17 cellular contexts compared by ENCODE assay signal in the genomic region with DNA sequence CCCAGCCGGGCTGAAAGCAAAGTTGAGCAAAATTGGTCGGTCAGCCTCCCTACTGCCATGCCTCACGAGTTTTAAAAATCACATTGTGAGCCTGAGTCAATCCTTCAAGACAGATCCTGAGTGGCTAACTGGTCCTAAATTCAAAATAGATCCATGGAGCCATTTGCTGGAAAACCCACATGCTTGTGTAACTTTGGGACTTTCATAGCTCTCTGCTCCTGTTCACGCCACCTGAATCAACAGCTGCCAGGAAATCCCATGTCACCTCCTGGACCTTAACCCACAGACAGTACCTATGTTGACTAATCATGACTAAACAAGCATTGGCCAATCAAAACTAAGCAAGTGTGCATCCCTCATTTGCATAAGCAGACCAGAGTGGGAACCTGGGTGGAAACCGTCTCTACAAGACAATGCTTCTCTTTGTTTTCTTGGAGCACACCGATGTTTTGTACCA. TPM values are rescaled to one million over a fixed set of nuclear protein-coding genes. Genes with fewer than 3 reads are reported as not detected.
A peak's percentile ranks its signal among the peaks of the same experiment; 100 is the strongest.
DNase-seq lines count a peak whose midpoint lies in the region; ATAC-seq and TF ChIP-seq lines count a peak whose summit lies in the region.
"Had no signal": no experiment of that assay in that cellular context is flagged by ENCODE, and none has a peak within 500 bp of the region (broad histone marks: within the 10 kb centered on the region; RNA-seq: fewer than 3 reads in every experiment).

No MANE protein-coding gene starts in this region.

- H3K36me3 ChIP-seq in smooth muscle cell (ENCODE audit: low read depth) (no peaks in the 10 kb centered on the region), stomach (no peaks in the 10 kb centered on the region)
- H3K36me3 ChIP-seq: pancreas, SJCRH30 had no signal

- peaks cover 5% of the 10 kb centered on the region for H3F3A ChIP-seq in smooth muscle cell (ENCODE audit: low read depth)

- H3K4me3 ChIP-seq in epithelial cell of esophagus (ENCODE audit: low read length) (no peak overlapping the region), smooth muscle cell (no peak overlapping the region), stomach (no peak overlapping the region)
- H3K4me3 ChIP-seq: GM23248, pancreas, SJCRH30 had no signal

- no peak for TF ChIP-seq POLR2A in stomach (IDR thresholded peaks at IDR 0.05)

- peak; percentile 59 to 74 for ATAC-seq in activated naive CD4-positive, alpha-beta T cell treated with anti-CD3 and anti-CD28 coated beads, Interleukin-2, amount 50 U/mL, for 72 hours
- ATAC-seq: pancreas had no signal

- H3K4me1 Mint-ChIP-seq in activated naive CD4-positive, alpha-beta T cell treated with anti-CD3 and anti-CD28 coated beads, Interleukin-2, amount 10 ng/mL, durations not matched to agents 7 days and 5 days, result no peaks in the 10 kb centered on the region

- TF ChIP-seq CTCF in epithelial cell of esophagus (IDR thresholded peaks at IDR 0.05; ENCODE audit: insufficient read depth, low read depth, low read length, missing control alignments), result no peak
- TF ChIP-seq CTCF in smooth muscle cell (IDR thresholded peaks at IDR 0.05; ENCODE audit: borderline replicate concordance, insufficient read depth, poor library complexity, severe bottlenecking), result no peak
- TF ChIP-seq CTCF in stomach (IDR thresholded peaks at IDR 0.05), result no peak

- H3K36me3 Mint-ChIP-seq in activated naive CD4-positive, alpha-beta T cell treated with anti-CD3 and anti-CD28 coated beads, Interleukin-2, amount 50 U/mL, for 72 hours, result no peaks in the 10 kb centered on the region
- H3K36me3 Mint-ChIP-seq in activated naive CD4-positive, alpha-beta T cell treated with anti-CD3 and anti-CD28 coated beads, Interleukin-2, amount 10 ng/mL, durations not matched to agents 7 days and 5 days, result no peaks in the 10 kb centered on the region
- H3K36me3 Mint-ChIP-seq: CD8-positive, alpha-beta memory T cell had no signal

- H3K9me3 Mint-ChIP-seq in activated naive CD4-positive, alpha-beta T cell treated with anti-CD3 and anti-CD28 coated beads, Interleukin-2, amount 50 U/mL, for 72 hours, result peaks cover 0 to 3% of the 10 kb centered on the region in 2 donors
- H3K9me3 Mint-ChIP-seq in activated naive CD4-positive, alpha-beta T cell treated with anti-CD3 and anti-CD28 coated beads, Interleukin-2, amount 10 ng/mL, durations not matched to agents 7 days and 5 days, result no peaks in the 10 kb centered on the region
- H3K9me3 Mint-ChIP-seq: CD8-positive, alpha-beta memory T cell had no signal

- H3K27me3 ChIP-seq in smooth muscle cell (ENCODE audit: low read depth), result no peaks in the 10 kb centered on the region
- H3K27me3 ChIP-seq in stomach, result no peaks in the 10 kb centered on the region
- H3K27me3 ChIP-seq: pancreas, SJCRH30 had no signal

- no peak overlapping the region for H2AFZ ChIP-seq in smooth muscle cell (ENCODE audit: low read depth)
- H2AFZ ChIP-seq: GM23248 had no signal

- peaks cover 8% of the 10 kb centered on the region for H3K27me3 Mint-ChIP-seq in activated naive CD4-positive, alpha-beta T cell treated with anti-CD3 and anti-CD28 coated beads, Interleukin-2, amount 10 ng/mL, durations not matched to agents 7 days and 5 days

- H3K9ac ChIP-seq in smooth muscle cell (ENCODE audit: low read depth), result no peak overlapping the region
- H3K9ac ChIP-seq: GM23248 had no signal

- intact Hi-C loops in stomach (cut with DNase I; ENCODE audit: low total_unique reads), result no loop called here

- H3K4me1 ChIP-seq in smooth muscle cell (ENCODE audit: low read depth) (no peaks in the 10 kb centered on the region), stomach (no peaks in the 10 kb centered on the region)
- H3K4me1 ChIP-seq: pancreas, SJCRH30 had no signal

- H3K27ac ChIP-seq in smooth muscle cell (ENCODE audit: low read depth) (no peak overlapping the region), stomach (no peak overlapping the region)
- H3K27ac ChIP-seq: GM23248, pancreas, SJCRH30 had no signal

- peak overlapping the region; percentile 40 for H3K4me2 ChIP-seq in smooth muscle cell

- 85% methylated on average over 6 of the region's 6 CpGs for WGBS in smooth muscle cell (ENCODE audit: low lambda C conversion rate)
- WGBS in stomach, 5 donors, result 82 to 89% (median 84%) methylated on average over 6 of the region's 6 CpGs

- no peak overlapping the region for H3K4me3 Mint-ChIP-seq in activated naive CD4-positive, alpha-beta T cell treated with anti-CD3 and anti-CD28 coated beads, Interleukin-2, amount 10 ng/mL, durations not matched to agents 7 days and 5 days

- CTCF ChIA-PET in activated naive CD4-positive, alpha-beta T cell treated with anti-CD3 and anti-CD28 coated beads, Interleukin-2, amount 10 ng/mL, durations not matched to agents 7 days and 5 days (lab: Charles Lee), result interaction anchor here (1.4 kb wide), 1 partner anchor 16 kb away, joined by 4 read pairs; no protein-coding TSS in a partner anchor

- H3K27ac Mint-ChIP-seq in activated naive CD4-positive, alpha-beta T cell treated with anti-CD3 and anti-CD28 coated beads, Interleukin-2, amount 50 U/mL, for 72 hours, result peak overlapping the region in 1 of 2 donors; percentile 70
- H3K27ac Mint-ChIP-seq in activated naive CD4-positive, alpha-beta T cell treated with anti-CD3 and anti-CD28 coated beads, Interleukin-2, amount 10 ng/mL, durations not matched to agents 7 days and 5 days, result no peak overlapping the region

- no peaks in the 10 kb centered on the region for H3K9me3 ChIP-seq in smooth muscle cell (replicated peaks; ENCODE audit: low read depth)
- no peaks in the 10 kb centered on the region for H3K9me3 ChIP-seq in stomach
- H3K9me3 ChIP-seq: pancreas, SJCRH30 had no signal

- H3K79me2 ChIP-seq in smooth muscle cell (ENCODE audit: low read depth), result no peaks in the 10 kb centered on the region

- no peaks in the 10 kb centered on the region for H4K20me1 ChIP-seq in smooth muscle cell (ENCODE audit: low read depth)

- no peak for DNase-seq in activated naive CD4-positive, alpha-beta T cell treated with anti-CD3 and anti-CD28 coated beads, Interleukin-2, amount 50 U/mL, for 72 hours (ENCODE audit: low spot score in 2 of 2)
- no peak for DNase-seq in activated naive CD4-positive, alpha-beta T cell treated with anti-CD3 and anti-CD28 coated beads, Interleukin-2, amount 10 ng/mL, durations not matched to agents 7 days and 5 days
- DNase-seq in M059J (ENCODE audit: low read depth), result peak; percentile 17
- peak; percentile 8 for DNase-seq in epithelial cell of esophagus (ENCODE audit: low read depth)
- DNase-seq in smooth muscle cell (lab: John Stamatoyannopoulos, UW; ENCODE audit: unreplicated experiment), result no peak
- DNase-seq in 8988T, result no peak
- DNase-seq in mesenteric fat pad (ENCODE audit: low spot score), result no peak
- DNase-seq in stomach, result no peak
- DNase-seq: activated CD4-positive, CD25-positive, alpha-beta regulatory T cell; activated CD8-positive, alpha-beta memory T cell treated with anti-CD3 and anti-CD28 coated beads, Interleukin-2, amount 50 U/mL, for 4 hours; CD8-positive, alpha-beta memory T cell; GM23248; left ventricle myocardium superior; NCI-H1694; NCI-H510A treated with DMSO at 0.1 percent for 48 hours; pancreas; SJCRH30 had no signal

- no peak for TF ChIP-seq EP300 in stomach (IDR thresholded peaks at IDR 0.05)

RNA-seq across cellular contexts. Expression of a gene that starts 42.8 kb away (rescaled TPM):
- 10 to 100 TPM; 18.4 to 59.2 TPM for total RNA-seq in activated naive CD4-positive, alpha-beta T cell treated with anti-CD3 and anti-CD28 coated beads, Interleukin-2, amount 50 U/mL, for 72 hours
- total RNA-seq in M059J (2014; rRNA removed; shearing (Covaris generic)), result 1.4 and 1.9 TPM in 2 replicates
- 36.2 and 41.1 TPM in 2 replicates for total RNA-seq in smooth muscle cell
- 40.9 and 48.3 TPM in 2 replicates for polyA plus RNA-seq in smooth muscle cell
- total RNA-seq in mesenteric fat pad, result 39.6 TPM
- 10 to 100 TPM in 3 of 5 donors, 1 to 10 TPM in 2; 8.7 to 47.9 (median 10.3) TPM for total RNA-seq in stomach
- polyA plus RNA-seq in stomach, result 1 to 10 TPM; 2.0 to 9.3 (median 4.6) TPM
- total RNA-seq: GM23248 had no signal
- polyA plus RNA-seq: GM23248 had no signal

Comparison
In these comparisons a context has a peak if more than half of its experiments do, and no peak if none do; other contexts are left out.
1. DNase-seq: peak in M059J (single experiment) and epithelial cell of esophagus (single experiment); none in activated naive CD4-positive, alpha-beta T cell treated with anti-CD3 and anti-CD28 coated beads, Interleukin-2, amount 50 U/mL, for 72 hours (0 of 2), activated naive CD4-positive, alpha-beta T cell treated with anti-CD3 and anti-CD28 coated beads, Interleukin-2, amount 10 ng/mL, durations not matched to agents 7 days and 5 days (single experiment), smooth muscle cell (single experiment), 8988T (single experiment), mesenteric fat pad (single experiment) and stomach (single experiment).